In genomic region chr13:98868932-98869331, GRCh38 we compare ENCODE assay signal across 6 cellular contexts.
"Had no signal": no experiment of that assay in that cellular context is flagged by ENCODE, and none has a peak within 500 bp of the region (broad histone marks: within the 10 kb centered on the region; RNA-seq: fewer than 3 reads in every experiment).

No MANE protein-coding gene starts in this region.

- H3K4me1 Mint-ChIP-seq: H9, IgD-negative memory B cell had no signal

- H3K27me3 Mint-ChIP-seq: IgD-negative memory B cell had no signal

- H3K4me2 ChIP-seq: GM23338 had no signal

- H2AFZ ChIP-seq: GM23338 had no signal

- H3K4me3 ChIP-seq: GM23338 had no signal

- ATAC-seq: GM23338 had no signal

- DNase-seq: H9, HCEC 1CT had no signal

- H3K27ac Mint-ChIP-seq: GM23338, H9 had no signal

- FAIRE-seq: H1, HTR-8/SVneo had no signal

- H3K4me3 Mint-ChIP-seq: GM23338, H9, IgD-negative memory B cell had no signal
